In the genomic region with DNA sequence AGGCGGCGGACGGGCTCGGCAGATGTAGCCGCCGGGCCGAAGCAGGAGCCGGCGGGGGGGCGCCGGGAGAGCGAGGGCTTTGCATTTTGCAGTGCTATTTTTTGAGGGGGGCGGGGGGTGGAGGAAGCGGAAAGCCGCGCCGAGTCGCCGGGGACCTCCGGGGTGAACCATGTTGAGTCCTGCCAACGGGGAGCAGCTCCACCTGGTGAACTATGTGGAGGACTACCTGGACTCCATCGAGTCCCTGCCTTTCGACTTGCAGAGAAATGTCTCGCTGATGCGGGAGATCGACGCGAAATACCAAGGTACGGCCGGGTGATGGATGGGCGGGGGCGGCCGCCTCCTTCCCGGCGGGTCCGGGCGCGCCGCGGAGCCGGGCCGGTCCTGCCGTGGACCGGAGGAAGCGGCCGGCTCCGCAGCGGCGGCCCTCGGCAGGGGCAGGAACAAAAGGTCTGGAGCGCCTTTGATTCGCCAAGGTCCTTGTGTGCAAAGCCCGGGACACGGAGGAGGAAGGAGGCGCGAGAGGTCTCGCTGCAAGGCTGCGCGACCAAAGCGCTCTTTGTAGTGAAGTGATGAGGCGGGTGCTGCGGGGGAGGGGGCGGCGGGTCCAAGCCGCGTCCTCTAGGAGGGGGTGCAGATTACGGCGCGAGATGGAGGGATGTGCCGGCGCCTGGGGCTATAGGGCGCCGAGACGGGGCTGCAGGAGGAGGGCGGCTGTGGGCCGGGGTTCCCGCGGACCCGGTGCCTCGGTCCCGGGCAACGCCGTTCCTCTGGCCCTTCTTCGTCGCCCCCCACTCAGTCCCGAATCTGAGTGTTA, we compare ENCODE assay signal across 8 cellular contexts. TPM values are rescaled to one million over a fixed set of nuclear protein-coding genes. Genes with fewer than 3 reads are reported as not detected.
A peak's percentile ranks its signal among the peaks of the same experiment; 100 is the strongest.
DNase-seq lines count a peak whose midpoint lies in the region; ATAC-seq and TF ChIP-seq lines count a peak whose summit lies in the region.

No MANE protein-coding gene starts in this region.

- peaks cover 8 to 26% (median 9%) of the 10 kb centered on the region in 3 donors for H3K4me1 Mint-ChIP-seq in IgD-negative memory B cell
- no peaks in the 10 kb centered on the region for H3K4me1 Mint-ChIP-seq in MCF 10A (ENCODE audit: insufficient read depth, unreplicated experiment)

- intact Hi-C loops in MCF 10A (cut with micrococcal nuclease): loop anchor here (1.0 to 10.0 kb wide), 3 partner anchors 98 to 341 kb away; a partner anchor contains a TSS

- no peaks in the 10 kb centered on the region for H3K9me3 Mint-ChIP-seq in IgD-negative memory B cell
- H3K9me3 Mint-ChIP-seq in MCF 10A (ENCODE audit: unreplicated experiment): no peaks in the 10 kb centered on the region

- H3K36me3 Mint-ChIP-seq in IgD-negative memory B cell: no peaks in the 10 kb centered on the region
- H3K36me3 Mint-ChIP-seq in MCF 10A (ENCODE audit: insufficient read depth, unreplicated experiment): peaks cover 19% of the 10 kb centered on the region

- CTCF ChIA-PET in MCF 10A (lab: Yijun Ruan, JAX): interaction anchor here (0.8 to 1.5 kb wide), 2 partner anchors 9 to 31 kb away, joined by 3 to 6 read pairs; no protein-coding TSS in a partner anchor

- TF ChIP-seq CTCF in MCF 10A (IDR thresholded peaks at IDR 0.05; ENCODE audit: unreplicated experiment): no peak

- no peaks in the 10 kb centered on the region for H3K27me3 Mint-ChIP-seq in IgD-negative memory B cell
- no peaks in the 10 kb centered on the region for H3K27me3 Mint-ChIP-seq in MCF 10A (ENCODE audit: insufficient read depth, unreplicated experiment)

- peak overlapping the region; percentile 97 to 100 (median 98) for H3K4me3 Mint-ChIP-seq in IgD-negative memory B cell
- peak overlapping the region; percentile 92 for H3K4me3 Mint-ChIP-seq in MCF 10A (ENCODE audit: unreplicated experiment)

- H3K27ac Mint-ChIP-seq in IgD-negative memory B cell (peak overlapping the region; percentile 98 to 99 (median 98)), MCF 10A (ENCODE audit: low read depth, unreplicated experiment) (peak overlapping the region; percentile 91)

- no peak for ATAC-seq in GM21360 (IDR thresholded peaks at IDR 0.05; ENCODE audit: unreplicated experiment)

- DNase-seq in C1 segment of cervical spinal cord (lab: John Stamatoyannopoulos, UW): peak in 10 of 14 donors; percentile 27 to 79 (median 66)
- DNase-seq in UCSD-AML1 (lab: John Stamatoyannopoulos, UW; ENCODE audit: unreplicated experiment): peak; percentile 63
- DNase-seq in MCF 10A (ENCODE audit: unreplicated experiment): peak; percentile 48
- peak; percentile 76 for DNase-seq in islet precursor cell
- DNase-seq in stimulated activated CD4-positive, alpha-beta T cell treated with anti-CD3 and anti-CD28 coated beads, Interleukin-12 subunit alpha, Interleukin-12 subunit beta, amount 100 ng/mL, for 48 hours (ENCODE audit: low read depth in 2 of 3, low spot score in 1 of 3): peak; percentile 49 to 55 (median 49)
- no peak for DNase-seq in GM19240 (ENCODE audit: insufficient read length, low spot score)

- no TSS peak for BruUV-seq in MCF 10A (replicated peaks; lab: Mats Ljungman, UMichigan)

- POLR2A ChIA-PET in MCF 10A (lab: Yijun Ruan, JAX): interaction anchor here (0.7 to 5.4 kb wide), 10 partner anchors 9 to 200 kb away, joined by 3 to 125 read pairs (median 6); a partner anchor contains a TSS

RNA-seq across cellular contexts. Expression of a gene that starts 0.7 kb away (rescaled TPM):
- polyA plus RNA-seq in IgD-negative memory B cell: 25.0 TPM
- 7.4 and 10.0 TPM in 2 replicates for total RNA-seq in MCF 10A (2022)

RNA-seq across cellular contexts. Expression of a gene that starts 8.3 kb away (rescaled TPM):
- polyA plus RNA-seq in IgD-negative memory B cell: 68.5 TPM
- total RNA-seq in MCF 10A (2022): 104 and 121 TPM in 2 replicates
